ENCODE assay signal across 1 cellular context in the genomic region with DNA sequence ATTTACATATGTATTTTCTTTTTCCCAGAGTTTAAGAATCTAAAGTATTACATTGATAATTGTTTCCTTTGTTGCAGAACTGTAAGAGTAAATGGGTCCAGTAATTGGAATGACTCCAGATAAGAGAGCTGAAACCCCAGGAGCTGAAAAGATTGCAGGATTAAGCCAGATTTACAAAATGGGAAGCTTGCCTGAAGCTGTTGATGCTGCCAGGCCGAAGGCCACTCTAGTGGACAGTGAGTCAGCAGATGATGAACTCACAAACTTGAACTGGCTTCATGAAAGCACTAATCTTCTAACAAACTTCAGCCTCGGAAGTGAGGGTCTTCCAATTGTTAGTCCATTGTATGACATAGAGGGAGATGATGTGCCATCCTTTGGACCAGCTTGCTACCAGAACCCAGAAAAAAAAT.
TF ChIP-seq lines count a peak whose summit lies in the region.

No MANE protein-coding gene starts in this region.

TF ChIP-seq in IMR-90, 13 proteins besides CTCF, POLR2A, EP300 and RAD21 (continued from another document):
- TF ChIP-seq, protein P1, sequence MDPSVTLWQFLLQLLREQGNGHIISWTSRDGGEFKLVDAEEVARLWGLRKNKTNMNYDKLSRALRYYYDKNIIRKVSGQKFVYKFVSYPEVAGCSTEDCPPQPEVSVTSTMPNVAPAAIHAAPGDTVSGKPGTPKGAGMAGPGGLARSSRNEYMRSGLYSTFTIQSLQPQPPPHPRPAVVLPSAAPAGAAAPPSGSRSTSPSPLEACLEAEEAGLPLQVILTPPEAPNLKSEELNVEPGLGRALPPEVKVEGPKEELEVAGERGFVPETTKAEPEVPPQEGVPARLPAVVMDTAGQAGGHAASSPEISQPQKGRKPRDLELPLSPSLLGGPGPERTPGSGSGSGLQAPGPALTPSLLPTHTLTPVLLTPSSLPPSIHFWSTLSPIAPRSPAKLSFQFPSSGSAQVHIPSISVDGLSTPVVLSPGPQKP (IDR thresholded peaks at IDR 0.05; ENCODE audit: borderline replicate concordance, low read depth, low read length): no peak
- TF ChIP-seq RFX5 (IDR thresholded peaks at IDR 0.05; ENCODE audit: low read depth, low read length) (no peak), SMC3 (IDR thresholded peaks at IDR 0.05; ENCODE audit: low read depth, low read length) (0 out of 2 replicates have a peak, but pooled peaks have one; percentile 4), MAZ (IDR thresholded peaks at IDR 0.05; ENCODE audit: borderline replicate concordance, low read depth, low read length) (no peak), MXI1 (IDR thresholded peaks at IDR 0.05; ENCODE audit: borderline replicate concordance, low read depth, low read length) (no peak), FOS (IDR thresholded peaks at IDR 0.05; ENCODE audit: low read depth, low read length) (peak; percentile 31; the same call in 1 of the 2 replicates)
